ENCODE assay signal across 8 cellular contexts in genomic region chr19:56314018-56314583, GRCh38. TPM values are rescaled to one million over a fixed set of nuclear protein-coding genes. Genes with fewer than 3 reads are reported as not detected.
DNase-seq lines count a peak whose midpoint lies in the region; ATAC-seq and TF ChIP-seq lines count a peak whose summit lies in the region.

No MANE protein-coding gene starts in this region.

- peak overlapping the region; percentile 99 for H3K27ac Mint-ChIP-seq in Calu3 (ENCODE audit: unreplicated experiment)
- H3K27ac Mint-ChIP-seq in HFFc6, result peak overlapping the region; percentile 97

- intact Hi-C loops in Calu3 (cut with micrococcal nuclease; ENCODE audit: unreplicated experiment), result loop anchor here (5.0 kb wide), 1 partner anchor 62 kb away; no protein-coding TSS in a partner anchor

- TSS peak; percentile 36 for BruUV-seq in Calu3 (replicated peaks; lab: Mats Ljungman, UMichigan)

- peak overlapping the region; percentile 99 for H2AFZ ChIP-seq in osteoblast (ENCODE audit: low read length)

- TF ChIP-seq CTCF in Calu3 (IDR thresholded peaks at IDR 0.05; ENCODE audit: unreplicated experiment) (no peak), HFFc6 (IDR thresholded peaks at IDR 0.05) (no peak), RWPE1 (conservative IDR thresholded peaks at IDR 0.05; ENCODE audit: low read depth) (no peak), osteoblast (IDR thresholded peaks at IDR 0.05; ENCODE audit: extremely low read depth, low read depth, low read length) (no peak)

- H3K4me3 ChIP-seq in osteoblast (ENCODE audit: insufficient read depth, low read length), result peak overlapping the region; percentile 95

- POLR2A ChIA-PET in RWPE1 (lab: Yijun Ruan, JAX; ENCODE audit: low non-redundant PET), result interaction anchor here (0.6 to 0.7 kb wide), 3 partner anchors 33 to 218 kb away, joined by 3 to 10 read pairs (median 3); no protein-coding TSS in a partner anchor

- no peaks in the 10 kb centered on the region for H3K79me2 ChIP-seq in osteoblast (ENCODE audit: insufficient read depth, low read length)

- H3K36me3 Mint-ChIP-seq in Calu3 (ENCODE audit: insufficient read depth, unreplicated experiment) (peaks cover 52% of the 10 kb centered on the region), HFFc6 (ENCODE audit: low read depth) (peaks cover 5% of the 10 kb centered on the region)

- peak; percentile 7 for ATAC-seq in esophagus mucosa
- ATAC-seq in GM21576 (IDR thresholded peaks at IDR 0.05; ENCODE audit: unreplicated experiment), result no peak
- no peak for ATAC-seq in HG03159 (IDR thresholded peaks at IDR 0.05; ENCODE audit: unreplicated experiment)

- H3K36me3 ChIP-seq in osteoblast (ENCODE audit: insufficient read depth, low read length), result peaks cover 12% of the 10 kb centered on the region

- CTCF ChIA-PET in Calu3 (lab: Charles Lee), result interaction anchor here (0.6 to 1.6 kb wide), 11 partner anchors 19 to 826 kb away, joined by 3 to 13 read pairs (median 3); no protein-coding TSS in a partner anchor
- CTCF ChIA-PET in RWPE1 (lab: Yijun Ruan, JAX), result interaction anchor here (1.0 to 1.2 kb wide), 2 partner anchors 61 to 682 kb away, joined by 3 to 8 read pairs; no protein-coding TSS in a partner anchor

- H3K9me3 Mint-ChIP-seq in Calu3 (ENCODE audit: low read depth, unreplicated experiment), result no peaks in the 10 kb centered on the region
- H3K9me3 Mint-ChIP-seq in HFFc6, result no peaks in the 10 kb centered on the region

- H3K27me3 Mint-ChIP-seq in Calu3 (ENCODE audit: unreplicated experiment) (no peaks in the 10 kb centered on the region), HFFc6 (ENCODE audit: insufficient read depth) (no peaks in the 10 kb centered on the region)

- H3K4me1 Mint-ChIP-seq in Calu3 (ENCODE audit: low read depth, unreplicated experiment), result peaks cover 14% of the 10 kb centered on the region
- H3K4me1 Mint-ChIP-seq in HFFc6 (ENCODE audit: low read depth), result peaks cover 23% of the 10 kb centered on the region

- peaks cover 14% of the 10 kb centered on the region for H3K4me1 ChIP-seq in osteoblast (ENCODE audit: insufficient read depth, low read length)

- no peaks in the 10 kb centered on the region for H3K27me3 ChIP-seq in osteoblast (ENCODE audit: insufficient read depth, low read length)

- H3K27ac ChIP-seq in RWPE1 (peak overlapping the region; percentile 95), osteoblast (ENCODE audit: low read depth, low read length) (peak overlapping the region; percentile 99)

- peaks cover 4% of the 10 kb centered on the region for H4K20me1 ChIP-seq in osteoblast (ENCODE audit: insufficient read depth, low read length)

- H3K4me3 Mint-ChIP-seq in Calu3 (ENCODE audit: low read depth, unreplicated experiment) (peak overlapping the region; percentile 95), HFFc6 (peak overlapping the region; percentile 99)

- no peaks in the 10 kb centered on the region for H3K9me3 ChIP-seq in osteoblast (ENCODE audit: low read depth, low read length)

- H3K4me2 ChIP-seq in osteoblast (ENCODE audit: insufficient read depth, low read length), result peak overlapping the region; percentile 100

- DNase-seq in Calu3 (peak; percentile 4), HFFc6 (peak; percentile 10), RWPE1 (ENCODE audit: low spot score) (no peak), osteoblast (ENCODE audit: insufficient read length, low spot score, missing footprints) (no peak), NCI-H446 treated with DMSO at 0.1 percent for 48 hours (lab: John Stamatoyannopoulos, UW) (no peak)

RNA-seq across cellular contexts. Expression of gene ZSCAN5A, which starts 0.5 kb away (rescaled TPM):
- total RNA-seq in Calu3 (2022) (13.5 and 14.9 TPM in 2 replicates), esophagus mucosa (7.8 TPM), osteoblast (4.3 and 6.8 TPM in 2 replicates)
- total RNA-seq in HFFc6 (2021; fragmentation: NEBNext Ultra II Directional; extraction: Animal tissue kit (Norgen Biotek cat#: 25700)), result 1 to 10 TPM; 5.0 to 6.8 (median 5.8) TPM

RNA-seq across cellular contexts. Expression of gene EDDM13, which starts 41.6 kb away (rescaled TPM):
- total RNA-seq in Calu3 (2022), result not detected in 2 replicates
- total RNA-seq in HFFc6 (2021; fragmentation: NEBNext Ultra II Directional; extraction: Animal tissue kit (Norgen Biotek cat#: 25700)), result not detected
- total RNA-seq in esophagus mucosa, result 1.4 TPM
- total RNA-seq in osteoblast, result not detected in 2 replicates

Comparison
In these comparisons a context has a peak if more than half of its experiments do, and no peak if none do; other contexts are left out.
1. DNase-seq: peak in Calu3 (single experiment) and HFFc6 (single experiment); none in RWPE1 (single experiment), osteoblast (single experiment) and NCI-H446 treated with DMSO at 0.1 percent for 48 hours (single experiment).